In genomic region chr9:16022228-16022627, GRCh38 we compare ENCODE assay signal across 1 cellular context.
TF ChIP-seq lines count a peak whose summit lies in the region.

No MANE protein-coding gene starts in this region.

TF ChIP-seq in IMR-90, 13 proteins besides CTCF, POLR2A, EP300 and RAD21 (continued from another document):
- TF ChIP-seq MAFK (IDR thresholded peaks at IDR 0.05; ENCODE audit: low read depth, low read length) (no peak), USF2 (IDR thresholded peaks at IDR 0.05; ENCODE audit: low read depth, low read length) (no peak), FOS (IDR thresholded peaks at IDR 0.05; ENCODE audit: low read depth, low read length) (no peak), NFE2L2 (IDR thresholded peaks at IDR 0.05; ENCODE audit: low read depth, low read length) (no peak), CEBPB (IDR thresholded peaks at IDR 0.05; ENCODE audit: low read depth, low read length) (no peak), MAZ (IDR thresholded peaks at IDR 0.05; ENCODE audit: borderline replicate concordance, low read depth, low read length) (no peak), ELK1 (IDR thresholded peaks at IDR 0.05; ENCODE audit: borderline replicate concordance, low read depth, low read length) (no peak), CHD1 (IDR thresholded peaks at IDR 0.05; ENCODE audit: low read depth, low read length) (no peak)
